16 cellular contexts compared by ENCODE assay signal in the genomic region with DNA sequence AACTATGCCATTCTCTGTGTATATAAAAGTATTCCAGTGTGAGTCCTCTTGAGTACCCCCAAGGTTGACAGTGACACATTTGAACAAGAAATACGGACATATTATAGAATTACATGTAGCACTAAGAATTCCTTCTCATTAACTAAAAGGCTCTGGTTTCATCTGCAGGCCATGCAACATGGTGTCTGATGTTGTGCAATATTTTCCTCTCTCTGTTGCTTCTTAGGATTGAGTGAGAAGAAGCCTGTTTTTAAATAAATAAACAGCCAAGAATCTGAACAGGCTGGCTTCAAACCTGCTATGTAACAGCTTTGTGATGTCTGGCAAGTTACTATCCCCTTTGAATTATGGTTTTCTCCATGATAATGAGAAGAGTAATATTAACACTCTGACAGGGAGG. TPM values are rescaled to one million over a fixed set of nuclear protein-coding genes. Genes with fewer than 3 reads are reported as not detected.
"Had no signal": no experiment of that assay in that cellular context is flagged by ENCODE, and none has a peak within 500 bp of the region (broad histone marks: within the 10 kb centered on the region; RNA-seq: fewer than 3 reads in every experiment).

No MANE protein-coding gene starts in this region.

- ATAC-seq: naive thymus-derived CD8-positive, alpha-beta T cell had no signal

- DNase-seq: activated CD4-positive, alpha-beta T cell treated with anti-CD3 and anti-CD28 coated beads, Interleukin-2, amount 50 U/mL, for 48 hours; activated naive CD4-positive, alpha-beta T cell treated with anti-CD3 and anti-CD28 coated beads, Interleukin-2, amount 10 ng/mL, durations not matched to agents 7 days and 5 days; activated T-cell treated with anti-CD3 and anti-CD28 coated beads, Interleukin-2, amount 50 U/mL, for 1 hour; erythroblast; heart left ventricle; naive thymus-derived CD8-positive, alpha-beta T cell; retina; trophoblast cell; WERI-Rb-1 had no signal

- H3K9me3 ChIP-seq: heart left ventricle, neutrophil, suprapubic skin had no signal

- H3K27ac ChIP-seq: cardiac muscle cell, neutrophil, suprapubic skin, WERI-Rb-1 had no signal

- H3K36me3 ChIP-seq: cardiac muscle cell, heart left ventricle, neutrophil, suprapubic skin, WERI-Rb-1 had no signal

- H3K27me3 ChIP-seq: cardiac muscle cell, heart left ventricle, neutrophil, suprapubic skin had no signal

- H3K4me3 ChIP-seq: cardiac muscle cell, heart left ventricle, suprapubic skin had no signal

- H3K4me1 ChIP-seq: suprapubic skin had no signal

RNA-seq across cellular contexts. Expression of a gene that starts 22.2 kb away (rescaled TPM):
- total RNA-seq: cardiac muscle cell; frontal cortex; heart left ventricle; mucosa of gallbladder; naive thymus-derived CD8-positive, alpha-beta T cell; suprapubic skin; T-helper 1 cell treated with Interleukin-12 subunit alpha and Interleukin-12 subunit beta and Interleukin-4 antibody, amounts not matched to agents 30 ng/mL and 1 ng/mL, for 36 hours had no signal
- polyA plus RNA-seq: adipose tissue; cardiac muscle cell; heart left ventricle; naive thymus-derived CD8-positive, alpha-beta T cell had no signal

RNA-seq across cellular contexts. Expression of a gene that starts 27.5 kb away (rescaled TPM):
- total RNA-seq: cardiac muscle cell; frontal cortex; heart left ventricle; mucosa of gallbladder; naive thymus-derived CD8-positive, alpha-beta T cell; suprapubic skin; T-helper 1 cell treated with Interleukin-12 subunit alpha and Interleukin-12 subunit beta and Interleukin-4 antibody, amounts not matched to agents 30 ng/mL and 1 ng/mL, for 36 hours had no signal
- polyA plus RNA-seq: cardiac muscle cell; heart left ventricle; naive thymus-derived CD8-positive, alpha-beta T cell had no signal
